24 cellular contexts compared by ENCODE assay signal in the genomic region with DNA sequence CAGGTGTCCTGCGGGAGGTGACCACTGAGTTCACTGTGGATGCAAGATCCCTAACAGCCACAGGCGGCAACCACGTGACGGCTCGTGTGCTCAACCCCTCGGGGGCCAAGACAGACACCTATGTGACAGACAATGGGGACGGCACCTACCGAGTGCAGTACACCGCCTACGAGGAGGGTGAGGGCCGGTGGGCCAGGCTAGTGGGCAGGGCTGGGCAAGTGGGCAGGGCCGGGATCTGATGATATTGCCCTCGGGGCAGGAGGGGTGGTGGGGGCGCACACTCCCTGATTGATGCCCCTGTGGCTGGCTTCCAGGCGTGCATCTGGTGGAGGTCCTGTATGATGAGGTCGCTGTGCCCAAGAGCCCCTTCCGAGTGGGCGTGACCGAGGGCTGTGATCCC. TPM values are rescaled to one million over a fixed set of nuclear protein-coding genes. Genes with fewer than 3 reads are reported as not detected.
"Had no signal": no experiment of that assay in that cellular context is flagged by ENCODE, and none has a peak within 500 bp of the region (broad histone marks: within the 10 kb centered on the region; RNA-seq: fewer than 3 reads in every experiment).

No MANE protein-coding gene starts in this region.

- ATAC-seq: activated CD4-positive, alpha-beta T cell treated with anti-CD3 and anti-CD28 coated beads for 36 hours; activated T-cell treated with anti-CD3 and anti-CD28 coated beads, Interleukin-2, amount 50 U/mL, for 72 hours; Right ventricle myocardium inferior had no signal

- H3K4me1 ChIP-seq: SJCRH30 had no signal

- H3K9me3 ChIP-seq: SJCRH30, SK-N-SH had no signal

- H3K4me3 ChIP-seq: PC-9, SJCRH30 had no signal

- H3K9ac ChIP-seq: KMS-11, SK-N-SH had no signal

- H3K27ac ChIP-seq: KMS-11, PC-9, SJCRH30, WERI-Rb-1 had no signal

- H3K27me3 ChIP-seq: SJCRH30 had no signal

- H3K36me3 ChIP-seq: WERI-Rb-1 had no signal

- DNase-seq: activated CD4-positive, alpha-beta memory T cell treated with anti-CD3 and anti-CD28 coated beads, Interleukin-2, amount 10 ng/mL, durations not matched to agents 7 days and 5 days; activated CD4-positive, alpha-beta T cell treated with anti-CD3 and anti-CD28 coated beads for 36 hours; activated CD4-positive, alpha-beta T cell treated with anti-CD3 and anti-CD28 coated beads, Interleukin-2, amount 50 U/mL, for 1 hour; activated CD8-positive, alpha-beta memory T cell treated with anti-CD3 and anti-CD28 coated beads, Interleukin-2, amount 50 U/mL, for 4 hours; activated gamma-delta T cell treated with Interleukin-2 at 50 U/mL for 16 hours; activated naive CD4-positive, alpha-beta T cell treated with anti-CD3 and anti-CD28 coated beads, Interleukin-2, amount 10 ng/mL, durations not matched to agents 7 days and 5 days; activated naive CD8-positive, alpha-beta T cell treated with anti-CD3 and anti-CD28 coated beads for 36 hours; activated T-cell treated with anti-CD3 and anti-CD28 coated beads, Interleukin-2, amount 50 U/mL, for 72 hours; cerebellar nuclear complex; NCI-H1092; NCI-H1417; NCI-H1694 treated with DMSO at 0.1 percent for 48 hours; NCI-H2029 treated with DMSO at 0.1 percent for 48 hours; NCI-H446; NCI-H524; PC-9; SJCRH30; SK-N-SH; T-helper 1 cell; WERI-Rb-1 had no signal

RNA-seq across cellular contexts. Expression of gene FLNC, which starts 15.8 kb away (rescaled TPM):
- total RNA-seq: activated CD4-positive, alpha-beta memory T cell treated with anti-CD3 and anti-CD28 coated beads, Interleukin-2, amount 10 ng/mL, durations not matched to agents 7 days and 5 days; activated T-helper 2 cell treated with anti-CD3 and anti-CD28 coated beads, Interferon-gamma antibody, Interleukin-2, Interleukin-4, amounts not matched to agents 10 μg/mL and 5 μg/mL and 100 μg/mL, durations not matched to agents 14 hours and 24 hours and 36 hours; T-helper 2 cell treated with Interferon-gamma antibody and Interleukin-4, amounts not matched to agents 100 ng/mL and 5 ng/mL, for 36 hours had no signal
